Comparison of ENCODE assay signal across 1 cellular context in genomic region chr19:2475018-2475701, GRCh38.
TF ChIP-seq lines count a peak whose summit lies in the region.

No MANE protein-coding gene starts in this region.

TF ChIP-seq in HepG2, 621 proteins besides CTCF, POLR2A, EP300 and RAD21 (continued from another document and continues in another):
- TF ChIP-seq MYPOP (CRISPR knock-in tag; IDR thresholded peaks at IDR 0.05): peak; percentile 6; the same call in 1 of the 2 replicates
- TF ChIP-seq FOXA1 (IDR thresholded peaks at IDR 0.05): no peak
- TF ChIP-seq FOXA1 (CRISPR knock-in tag; IDR thresholded peaks at IDR 0.05): no peak
- no peak for TF ChIP-seq ZNF800 (CRISPR knock-in tag; IDR thresholded peaks at IDR 0.05)
- no peak for TF ChIP-seq ZNF746 (CRISPR knock-in tag; IDR thresholded peaks at IDR 0.05)
- no peak for TF ChIP-seq U2AF2 (IDR thresholded peaks at IDR 0.05; ENCODE audit: low read depth, low read length)
- TF ChIP-seq LCORL (IDR thresholded peaks at IDR 0.05): no peak
- TF ChIP-seq LCORL (CRISPR knock-in tag; IDR thresholded peaks at IDR 0.05): no peak
- TF ChIP-seq SOX5 (CRISPR knock-in tag; IDR thresholded peaks at IDR 0.05; ENCODE audit: borderline replicate concordance): no peak
- TF ChIP-seq ZNF276 (CRISPR knock-in tag; IDR thresholded peaks at IDR 0.05; ENCODE audit: low read depth): no peak
- TF ChIP-seq ZFY (CRISPR knock-in tag; IDR thresholded peaks at IDR 0.05): peak; percentile 50
- no peak; the same call in 1 of the 2 replicates for TF ChIP-seq ZNF572 (CRISPR knock-in tag; IDR thresholded peaks at IDR 0.05)
- no peak; the same call in 1 of the 2 replicates for TF ChIP-seq PHF8 (CRISPR knock-in tag; IDR thresholded peaks at IDR 0.05)
- no peak for TF ChIP-seq ZBTB34 (CRISPR knock-in tag; IDR thresholded peaks at IDR 0.05)
- TF ChIP-seq HDAC2 (CRISPR knock-in tag; IDR thresholded peaks at IDR 0.05): peak; percentile 79
- no peak for TF ChIP-seq ZBTB33 (CRISPR knock-in tag; IDR thresholded peaks at IDR 0.05)
- no peak for TF ChIP-seq NFE2L2 (IDR thresholded peaks at IDR 0.05; ENCODE audit: low read length)
- TF ChIP-seq KMT2B (CRISPR knock-in tag; IDR thresholded peaks at IDR 0.05): no peak
- TF ChIP-seq ZMAT3 (CRISPR knock-in tag; conservative IDR thresholded peaks at IDR 0.05): no peak
- TF ChIP-seq ZNF713 (CRISPR knock-in tag; IDR thresholded peaks at IDR 0.05): no peak
- TF ChIP-seq ZBTB26 (CRISPR knock-in tag; IDR thresholded peaks at IDR 0.05; ENCODE audit: borderline replicate concordance): no peak; the same call in 1 of the 2 replicates
- TF ChIP-seq TIGD3 (CRISPR knock-in tag; IDR thresholded peaks at IDR 0.05; ENCODE audit: borderline replicate concordance): no peak
- peak; percentile 61; the same call in 1 of the 2 replicates for TF ChIP-seq ZMYM2 (CRISPR knock-in tag; IDR thresholded peaks at IDR 0.05)
- TF ChIP-seq ASH2L (IDR thresholded peaks at IDR 0.05; ENCODE audit: insufficient read length, low read depth, low read length): peak; percentile 33
- peak; percentile 29; the same call in 1 of the 2 replicates for TF ChIP-seq NFIB (CRISPR knock-in tag; IDR thresholded peaks at IDR 0.05; ENCODE audit: borderline replicate concordance)
- no peak for TF ChIP-seq TEAD3 (CRISPR knock-in tag; optimal IDR thresholded peaks at IDR 0.05; ENCODE audit: borderline replicate concordance)
- TF ChIP-seq MNT (IDR thresholded peaks at IDR 0.05): 0 out of 2 replicates have a peak, but pooled peaks have one; percentile 10
- TF ChIP-seq MLXIP (CRISPR knock-in tag; IDR thresholded peaks at IDR 0.05; ENCODE audit: borderline replicate concordance): no peak
- peak; percentile 34; the same call in 1 of the 2 replicates for TF ChIP-seq FOXM1 (CRISPR knock-in tag; IDR thresholded peaks at IDR 0.05)
- TF ChIP-seq ZNF790 (CRISPR knock-in tag; IDR thresholded peaks at IDR 0.05; ENCODE audit: borderline replicate concordance): no peak
- TF ChIP-seq ZNF839 (CRISPR knock-in tag; IDR thresholded peaks at IDR 0.05; ENCODE audit: borderline replicate concordance): no peak
- TF ChIP-seq ZNF432 (CRISPR knock-in tag; IDR thresholded peaks at IDR 0.05; ENCODE audit: borderline replicate concordance): no peak
- 0 out of 2 replicates have a peak, but pooled peaks have one; percentile 61 for TF ChIP-seq ZNF850 (CRISPR knock-in tag; conservative IDR thresholded peaks at IDR 0.05)
- no peak for TF ChIP-seq FIP1L1 (IDR thresholded peaks at IDR 0.05; ENCODE audit: borderline replicate concordance, insufficient read depth, low read depth, low read length)
- no peak for TF ChIP-seq ZBTB14 (CRISPR knock-in tag; IDR thresholded peaks at IDR 0.05)
- TF ChIP-seq TCF7L2 (IDR thresholded peaks at IDR 0.05; ENCODE audit: low read depth, low read length): no peak
- TF ChIP-seq PRDM4 (CRISPR knock-in tag; IDR thresholded peaks at IDR 0.05; ENCODE audit: borderline replicate concordance): no peak
- no peak for TF ChIP-seq LBX2 (CRISPR knock-in tag; IDR thresholded peaks at IDR 0.05; ENCODE audit: borderline replicate concordance)
- no peak for TF ChIP-seq ONECUT2 (CRISPR knock-in tag; IDR thresholded peaks at IDR 0.05)
- no peak for TF ChIP-seq IRF2 (CRISPR knock-in tag; IDR thresholded peaks at IDR 0.05)
